ENCODE assay signal across 1 cellular context in genomic region chr17:75515523-75516254, GRCh38.
TF ChIP-seq lines count a peak whose summit lies in the region.

Gene CASKIN2 (minus strand): TSS chr17:75515537. CDS start chr17:75513804, 1,733 bp downstream.

TF ChIP-seq in GM12878, 131 proteins besides CTCF, POLR2A, EP300 and RAD21 (continued from another document):
- TF ChIP-seq ZNF592 (IDR thresholded peaks at IDR 0.05) (peak; percentile 91), BMI1 (IDR thresholded peaks at IDR 0.05; ENCODE audit: borderline replicate concordance) (no peak), CHD4 (IDR thresholded peaks at IDR 0.05) (no peak), ZNF687 (IDR thresholded peaks at IDR 0.05) (0 out of 2 replicates have a peak, but pooled peaks have one; percentile 15), ZZZ3 (IDR thresholded peaks at IDR 0.05; ENCODE audit: control insufficient read depth, insufficient read length, low read depth) (no peak), SIN3A (IDR thresholded peaks at IDR 0.05; ENCODE audit: low read depth, low read length) (peak; percentile 93), BACH1 (IDR thresholded peaks at IDR 0.05; ENCODE audit: borderline replicate concordance) (peak; percentile 51; the same call in 1 of the 2 replicates), ZNF622 (IDR thresholded peaks at IDR 0.05) (no peak), MTA2 (IDR thresholded peaks at IDR 0.05; ENCODE audit: low read depth) (no peak), ZBTB40 (IDR thresholded peaks at IDR 0.05; ENCODE audit: borderline replicate concordance) (peak; percentile 57), NR2C2 (IDR thresholded peaks at IDR 0.05; ENCODE audit: borderline replicate concordance, control insufficient read depth, insufficient read length, low read depth) (no peak), RB1 (IDR thresholded peaks at IDR 0.05; ENCODE audit: borderline replicate concordance) (peak; percentile 13; the same call in 1 of the 2 replicates), RCOR1 (conservative IDR thresholded peaks at IDR 0.05; ENCODE audit: low read depth, low read length) (no peak), MXI1 (IDR thresholded peaks at IDR 0.05; ENCODE audit: low read depth, low read length) (peak; percentile 84), HCFC1 (IDR thresholded peaks at IDR 0.05; ENCODE audit: low read length) (no peak), SREBF2 (IDR thresholded peaks at IDR 0.05; ENCODE audit: low read length) (no peak), CREM (IDR thresholded peaks at IDR 0.05; ENCODE audit: low read depth) (no peak), MYB (IDR thresholded peaks at IDR 0.05; ENCODE audit: borderline replicate concordance, low read depth, low read length) (no peak), NBN (IDR thresholded peaks at IDR 0.05) (peak; percentile 50; the same call in 1 of the 2 replicates), SMC3 (IDR thresholded peaks at IDR 0.05; ENCODE audit: borderline replicate concordance, low read length) (peak; percentile 67; the same call in 1 of the 2 replicates), RFX5 (IDR thresholded peaks at IDR 0.05; ENCODE audit: low read depth, low read length) (peak; percentile 33; the same call in 1 of the 2 replicates), RAD51 (IDR thresholded peaks at IDR 0.05) (no peak), POU2F2 (IDR thresholded peaks at IDR 0.05; ENCODE audit: borderline replicate concordance, low read depth, low read length) (peak; percentile 37; the same call in 1 of the 3 replicates), CHD2 (IDR thresholded peaks at IDR 0.05; ENCODE audit: borderline replicate concordance, low read depth, low read length) (0 out of 2 replicates have a peak, but pooled peaks have one; percentile 44), PKNOX1 (IDR thresholded peaks at IDR 0.05) (peak; percentile 96), BHLHE40 (IDR thresholded peaks at IDR 0.05; ENCODE audit: borderline replicate concordance in 1 of 2, low read depth in 2 of 2, low read length in 1 of 2) (peak; percentile 83 to 94; a peak in 3 of 4 replicates), CBX5 (IDR thresholded peaks at IDR 0.05; ENCODE audit: low read depth) (no peak), ZBTB33 (IDR thresholded peaks at IDR 0.05) (no peak)
